ENCODE assay signal across 8 cellular contexts in genomic region chr17:82497483-82498405, GRCh38. TPM values are rescaled to one million over a fixed set of nuclear protein-coding genes. Genes with fewer than 3 reads are reported as not detected.
DNase-seq lines count a peak whose midpoint lies in the region; TF ChIP-seq lines count a peak whose summit lies in the region.

No MANE protein-coding gene starts in this region.

- 32% methylated on average over 30 of the region's 66 CpGs for WGBS in mammary epithelial cell (ENCODE audit: low coverage, missing lambda C conversion rate)

- H3K4me2 ChIP-seq in mammary epithelial cell (ENCODE audit: insufficient read depth, low read depth, low read length): peak overlapping the region; percentile 82

- no TSS peak for BruUV-seq in mammary epithelial cell (replicated peaks; lab: Mats Ljungman, UMichigan)

- CTCF ChIA-PET in mammary epithelial cell (lab: Charles Lee; ENCODE audit: low non-redundant PET): no interaction called here

- no peak overlapping the region for H3K9ac ChIP-seq in mammary epithelial cell (ENCODE audit: insufficient read depth, low read length)

- peak; percentile 61 to 62 for DNase-seq in NOMO-1 (lab: John Stamatoyannopoulos, UW; ENCODE audit: unreplicated experiment in 2 of 2)
- no peak for DNase-seq in NOMO-1 treated with dmso at 0.1 percent for 144 hours (lab: John Stamatoyannopoulos, UW; ENCODE audit: unreplicated experiment)
- peak; percentile 28 for DNase-seq in HT1080 (ENCODE audit: low read depth)
- peak in 4 of 5 experiments; percentile 8 to 54 (median 46) for DNase-seq in T-helper 2 cell
- DNase-seq in mammary epithelial cell: peak; percentile 20
- DNase-seq in kidney epithelial cell (ENCODE audit: low read depth): no peak
- peak; percentile 45 for DNase-seq in stimulated activated CD4-positive, alpha-beta T cell treated with anti-CD3 and anti-CD28 coated beads, Interleukin-4, amount 100 ng/mL, for 1 hour
- no peak for DNase-seq in SKM-1 treated with dmso at 0.1 percent for 144 hours (lab: John Stamatoyannopoulos, UW; ENCODE audit: unreplicated experiment)

- H3K79me2 ChIP-seq in mammary epithelial cell (ENCODE audit: insufficient read depth, low read length): no peaks in the 10 kb centered on the region

- dilution Hi-C loops in mammary epithelial cell (cut with HindIII; ENCODE audit: low sequenced_read_pairs): no loop called here

- no peaks in the 10 kb centered on the region for H3K9me3 ChIP-seq in mammary epithelial cell (replicated peaks; ENCODE audit: insufficient read depth, low read length)

- H3K27me3 ChIP-seq in mammary epithelial cell (ENCODE audit: insufficient read depth, low read length): no peaks in the 10 kb centered on the region
- H3K27me3 ChIP-seq in kidney epithelial cell (ENCODE audit: control insufficient read depth, insufficient read depth, low read length): no peaks in the 10 kb centered on the region

- in situ Hi-C loops in mammary epithelial cell (cut with MboI; ENCODE audit: low sequenced_read_pairs in 2 of 2): no loop called here

- intact Hi-C loops in mammary epithelial cell (cut with micrococcal nuclease): no loop called here

- H4K20me1 ChIP-seq in mammary epithelial cell (ENCODE audit: insufficient read depth, low read length): no peaks in the 10 kb centered on the region

- H3K4me3 ChIP-seq in mammary epithelial cell (replicated peaks in 1 of 3; ENCODE audit: insufficient read depth in 1 of 3, low read depth in 2 of 3, low read length in 3 of 3): peak overlapping the region; percentile 25 to 43 (median 25)
- H3K4me3 ChIP-seq in kidney epithelial cell (ENCODE audit: low read depth, low read length): peak overlapping the region; percentile 58

- H3K36me3 ChIP-seq in mammary epithelial cell (ENCODE audit: insufficient read depth, low read length) (no peaks in the 10 kb centered on the region), kidney epithelial cell (ENCODE audit: control insufficient read depth, insufficient read depth, low read length) (no peaks in the 10 kb centered on the region)

- peaks cover 30% of the 10 kb centered on the region for H3K4me1 ChIP-seq in mammary epithelial cell (ENCODE audit: insufficient read depth, low read length)

- H2AFZ ChIP-seq in mammary epithelial cell (ENCODE audit: low read depth, low read length): peak overlapping the region; percentile 86

- H3K27ac ChIP-seq in mammary epithelial cell (ENCODE audit: insufficient read depth, low read depth, low read length): no peak overlapping the region

- TF ChIP-seq CTCF in mammary epithelial cell (conservative IDR thresholded peaks at IDR 0.05 in 1 of 2, IDR thresholded peaks at IDR 0.05 in 1 of 2; ENCODE audit: extremely low read depth in 1 of 2, insufficient read depth in 1 of 2, low read depth in 1 of 2, low read length in 2 of 2): no peak
- no peak for TF ChIP-seq CTCF in kidney epithelial cell (IDR thresholded peaks at IDR 0.05; ENCODE audit: insufficient read depth, low read length, poor library complexity, severe bottlenecking)

RNA-seq across cellular contexts. Expression of gene FOXK2, which starts 21.8 kb away (rescaled TPM):
- 35.0 and 47.8 TPM in 2 replicates for total RNA-seq in HT1080 (2014; rRNA removed; shearing (Covaris generic))
- 30.5 and 32.7 TPM in 2 replicates for polyA plus RNA-seq in HT1080 (2015; cell fraction: cytosol; rRNA removed)
- polyA plus RNA-seq in HT1080 (2015; cell fraction: nucleus; rRNA removed): 22.6 and 28.7 TPM in 2 replicates
- total RNA-seq in mammary epithelial cell (10 to 100 TPM; 57.3 to 80.8 TPM), kidney epithelial cell (42.5 and 57.7 TPM in 2 replicates)
- 36.6 TPM for polyA plus RNA-seq in mammary epithelial cell
- polyA minus RNA-seq in mammary epithelial cell: 43.2 TPM

RNA-seq across cellular contexts. Expression of gene NARF, which starts 39.2 kb away (rescaled TPM):
- total RNA-seq in HT1080 (2014; rRNA removed; shearing (Covaris generic)): 34.3 and 35.8 TPM in 2 replicates
- polyA plus RNA-seq in HT1080 (2015; cell fraction: cytosol; rRNA removed): 69.6 and 75.6 TPM in 2 replicates
- 67.4 and 67.9 TPM in 2 replicates for polyA plus RNA-seq in HT1080 (2015; cell fraction: nucleus; rRNA removed)
- total RNA-seq in mammary epithelial cell (10 to 100 TPM; 25.0 to 31.5 TPM), kidney epithelial cell (59.9 and 76.3 TPM in 2 replicates)
- 45.0 TPM for polyA plus RNA-seq in mammary epithelial cell
- 31.3 TPM for polyA minus RNA-seq in mammary epithelial cell

RNA-seq across cellular contexts. Expression of gene CYBC1, which starts 47.2 kb away (rescaled TPM):
- 38.2 and 39.6 TPM in 2 replicates for total RNA-seq in HT1080 (2014; rRNA removed; shearing (Covaris generic))
- polyA plus RNA-seq in HT1080 (2015; cell fraction: cytosol; rRNA removed): 49.3 and 50.5 TPM in 2 replicates
- 82.2 and 88.7 TPM in 2 replicates for polyA plus RNA-seq in HT1080 (2015; cell fraction: nucleus; rRNA removed)
- total RNA-seq in mammary epithelial cell (10 to 100 TPM; 21.8 to 38.3 TPM), kidney epithelial cell (76.0 and 106 TPM in 2 replicates)
- polyA plus RNA-seq in mammary epithelial cell: 30.3 TPM
- polyA minus RNA-seq in mammary epithelial cell: 21.6 TPM

Comparison
In these comparisons a context has a peak if more than half of its experiments do, and no peak if none do; other contexts are left out.
1. DNase-seq: peak in NOMO-1 (2 of 2), HT1080 (single experiment), T-helper 2 cell (4 of 5), mammary epithelial cell (single experiment) and stimulated activated CD4-positive, alpha-beta T cell treated with anti-CD3 and anti-CD28 coated beads, Interleukin-4, amount 100 ng/mL, for 1 hour (single experiment); none in NOMO-1 treated with dmso at 0.1 percent for 144 hours (single experiment), kidney epithelial cell (single experiment) and SKM-1 treated with dmso at 0.1 percent for 144 hours (single experiment).